Comparison of ENCODE assay signal across 8 cellular contexts in genomic region chr11:69640995-69641581, GRCh38. TPM values are rescaled to one million over a fixed set of nuclear protein-coding genes. Genes with fewer than 3 reads are reported as not detected.
DNase-seq lines count a peak whose midpoint lies in the region; ATAC-seq and TF ChIP-seq lines count a peak whose summit lies in the region.

TSS of gene CCND1 (plus strand) at chr11:69641156. CDS start at chr11:69641314, 158 bp downstream.

- H3K27me3 ChIP-seq in fibroblast of lung (ENCODE audit: control insufficient read depth, insufficient read depth, low read length) (no peaks in the 10 kb centered on the region), mucosa of stomach (ENCODE audit: control insufficient read depth, insufficient read depth, low read length) (peaks cover 18% of the 10 kb centered on the region)

- no peaks in the 10 kb centered on the region for H3K36me3 Mint-ChIP-seq in activated CD4-positive, alpha-beta memory T cell treated with anti-CD3 and anti-CD28 coated beads, Interleukin-2, amount 10 ng/mL, durations not matched to agents 7 days and 5 days (ENCODE audit: low read depth)

- H3K36me3 ChIP-seq in fibroblast of lung (ENCODE audit: control insufficient read depth, insufficient read depth, low read length), result peaks cover 17% of the 10 kb centered on the region
- peaks cover 12% of the 10 kb centered on the region for H3K36me3 ChIP-seq in mucosa of stomach (ENCODE audit: control insufficient read depth, insufficient read depth, low read length)

- peak; percentile 44 for DNase-seq in NCI-H82 (lab: John Stamatoyannopoulos, UW)
- DNase-seq in NCI-H82 treated with DMSO at 0.1 percent for 48 hours (lab: John Stamatoyannopoulos, UW; ENCODE audit: unreplicated experiment), result no peak
- peak; percentile 46 for DNase-seq in NCI-H2171 (lab: John Stamatoyannopoulos, UW)
- no peak for DNase-seq in activated CD4-positive, alpha-beta memory T cell treated with anti-CD3 and anti-CD28 coated beads, Interleukin-2, amount 10 ng/mL, durations not matched to agents 7 days and 5 days
- peak; percentile 91 to 94 for DNase-seq in fibroblast of lung (ENCODE audit: low read depth in 2 of 2)

- peaks cover 57% of the 10 kb centered on the region for H3K79me2 ChIP-seq in fibroblast of lung (ENCODE audit: control insufficient read depth, insufficient read depth, low read length)

- H3K4me3 ChIP-seq in fibroblast of lung (replicated peaks in 1 of 4; ENCODE audit: control extremely low read depth in 1 of 4, insufficient read depth in 1 of 4, low read depth in 3 of 4, low read length in 4 of 4) (peak within 1 kb of the TSS; percentile 83 to 98 (median 94)), mucosa of stomach (ENCODE audit: low read length) (peak within 1 kb of the TSS; percentile 58)

- H4K20me1 ChIP-seq in fibroblast of lung (ENCODE audit: control insufficient read depth, extremely low read depth, insufficient read depth, low read length), result peaks cover 2% of the 10 kb centered on the region

- H3K9ac ChIP-seq in fibroblast of lung (ENCODE audit: insufficient read depth, low read length) (peak within 1 kb of the TSS; percentile 96), mucosa of stomach (ENCODE audit: low read length) (peak within 1 kb of the TSS; percentile 82)

- peak within 1 kb of the TSS; percentile 8 for H3K27ac Mint-ChIP-seq in activated CD4-positive, alpha-beta memory T cell treated with anti-CD3 and anti-CD28 coated beads, Interleukin-2, amount 10 ng/mL, durations not matched to agents 7 days and 5 days

- CTCF ChIA-PET in activated CD4-positive, alpha-beta memory T cell treated with anti-CD3 and anti-CD28 coated beads, Interleukin-2, amount 10 ng/mL, durations not matched to agents 7 days and 5 days (lab: Charles Lee), result no interaction called here

- TF ChIP-seq CTCF in fibroblast of lung (conservative IDR thresholded peaks at IDR 0.05 in 1 of 2, IDR thresholded peaks at IDR 0.05 in 1 of 2; ENCODE audit: low read depth in 1 of 2, low read length in 2 of 2), result peak in 1 of 2 donors; percentile 43

- H3K27ac ChIP-seq in fibroblast of lung (ENCODE audit: insufficient read depth, low read length) (peak within 1 kb of the TSS; percentile 95), temporal lobe (ENCODE audit: low read depth, low read length) (no peak within 1 kb of the TSS)

- no peak within 1 kb of the TSS for H2AFZ ChIP-seq in fibroblast of lung (ENCODE audit: low read length)

- H3K4me1 Mint-ChIP-seq in activated CD4-positive, alpha-beta memory T cell treated with anti-CD3 and anti-CD28 coated beads, Interleukin-2, amount 10 ng/mL, durations not matched to agents 7 days and 5 days, result peaks cover 23% of the 10 kb centered on the region

- peak within 1 kb of the TSS; percentile 73 for H3K4me2 ChIP-seq in fibroblast of lung (ENCODE audit: extremely low read depth, insufficient read depth, low read length)

- no peak for ATAC-seq in HG03378 (IDR thresholded peaks at IDR 0.05; ENCODE audit: unreplicated experiment)

- H3K4me3 Mint-ChIP-seq in activated CD4-positive, alpha-beta memory T cell treated with anti-CD3 and anti-CD28 coated beads, Interleukin-2, amount 10 ng/mL, durations not matched to agents 7 days and 5 days, result peak within 1 kb of the TSS; percentile 53

- H3K9me3 Mint-ChIP-seq in activated CD4-positive, alpha-beta memory T cell treated with anti-CD3 and anti-CD28 coated beads, Interleukin-2, amount 10 ng/mL, durations not matched to agents 7 days and 5 days, result no peaks in the 10 kb centered on the region

- POLR2A ChIA-PET in activated CD4-positive, alpha-beta memory T cell treated with anti-CD3 and anti-CD28 coated beads, Interleukin-2, amount 10 ng/mL, durations not matched to agents 7 days and 5 days (lab: Charles Lee), result no interaction called here

- peaks cover 44% of the 10 kb centered on the region for H3K27me3 Mint-ChIP-seq in activated CD4-positive, alpha-beta memory T cell treated with anti-CD3 and anti-CD28 coated beads, Interleukin-2, amount 10 ng/mL, durations not matched to agents 7 days and 5 days

- H3K9me3 ChIP-seq in fibroblast of lung (ENCODE audit: control insufficient read depth, insufficient read depth, low read depth, low read length) (no peaks in the 10 kb centered on the region), mucosa of stomach (ENCODE audit: control insufficient read depth, low read length) (no peaks in the 10 kb centered on the region)

- H3K4me1 ChIP-seq in fibroblast of lung (ENCODE audit: control insufficient read depth, extremely low read depth, insufficient read depth, low read length) (peaks cover 14% of the 10 kb centered on the region), mucosa of stomach (ENCODE audit: control insufficient read depth, insufficient read depth, low read length) (peaks cover 56% of the 10 kb centered on the region)

RNA-seq across cellular contexts. Expression of gene CCND1, which starts in this region (rescaled TPM):
- total RNA-seq in activated CD4-positive, alpha-beta memory T cell treated with anti-CD3 and anti-CD28 coated beads, Interleukin-2, amount 10 ng/mL, durations not matched to agents 7 days and 5 days, result under 1 TPM; 0.05 to 0.08 TPM
- total RNA-seq in fibroblast of lung, result 127 and 548 TPM in 2 replicates
- 322 and 523 TPM in 2 replicates for polyA plus RNA-seq in fibroblast of lung
- polyA plus RNA-seq in fibroblast of lung (2012), result 342 and 554 TPM in 2 replicates
- polyA minus RNA-seq in fibroblast of lung (ENCODE audit: low replicate concordance), result 590 and 1,076 TPM in 2 replicates
- total RNA-seq in temporal lobe, result 10.8 TPM

Comparison
In these comparisons a context has a peak if more than half of its experiments do, and no peak if none do; other contexts are left out.
1. RNA of gene CCND1 (total RNA-seq): 127 to 548 TPM in fibroblast of lung; 10.8 TPM in temporal lobe (single experiment) and 0.05 to 0.08 TPM in activated CD4-positive, alpha-beta memory T cell treated with anti-CD3 and anti-CD28 coated beads, Interleukin-2, amount 10 ng/mL, durations not matched to agents 7 days and 5 days; every median in the first group is over 10 times any median in the second.
2. DNase-seq: peak in NCI-H82 (single experiment), NCI-H2171 (single experiment) and fibroblast of lung (2 of 2); none in NCI-H82 treated with DMSO at 0.1 percent for 48 hours (single experiment) and activated CD4-positive, alpha-beta memory T cell treated with anti-CD3 and anti-CD28 coated beads, Interleukin-2, amount 10 ng/mL, durations not matched to agents 7 days and 5 days (single experiment).